In genomic region chr2:39401319-39401718, GRCh38 we compare ENCODE assay signal across 26 cellular contexts.
"Had no signal": no experiment of that assay in that cellular context is flagged by ENCODE, and none has a peak within 500 bp of the region (broad histone marks: within the 10 kb centered on the region; RNA-seq: fewer than 3 reads in every experiment).

No MANE protein-coding gene starts in this region.

- H3K4me3 Mint-ChIP-seq: activated B cell treated with CpG ODN at 0.5 μM for 24 hours; activated CD4-positive, alpha-beta T cell treated with anti-CD3 and anti-CD28 coated beads for 36 hours; activated naive CD8-positive, alpha-beta T cell treated with anti-CD3 and anti-CD28 coated beads, Interleukin-2, amount 10 ng/mL, durations not matched to agents 7 days and 5 days; activated T-cell treated with anti-CD3 and anti-CD28 coated beads, Interleukin-2, amount 50 U/mL, for 4 hours had no signal

- H3K4me3 ChIP-seq: left lung, lung, sigmoid colon, thoracic aorta, upper lobe of right lung had no signal

- H3K9me3 Mint-ChIP-seq: activated B cell treated with CpG ODN at 0.5 μM for 24 hours; activated naive CD8-positive, alpha-beta T cell treated with anti-CD3 and anti-CD28 coated beads, Interleukin-2, amount 10 ng/mL, durations not matched to agents 7 days and 5 days; activated T-cell treated with anti-CD3 and anti-CD28 coated beads, Interleukin-2, amount 50 U/mL, for 4 hours; activated T-helper 2 cell treated with anti-CD3 and anti-CD28 coated beads, Interferon-gamma antibody, Interleukin-2, Interleukin-4, amounts not matched to agents 10 μg/mL and 5 μg/mL and 100 μg/mL, durations not matched to agents 14 hours and 24 hours and 36 hours; naive thymus-derived CD8-positive, alpha-beta T cell; T-cell had no signal

- H3K27ac Mint-ChIP-seq: activated B cell treated with CpG ODN at 0.5 μM for 24 hours; activated CD4-positive, alpha-beta T cell treated with anti-CD3 and anti-CD28 coated beads for 36 hours; activated naive CD8-positive, alpha-beta T cell treated with anti-CD3 and anti-CD28 coated beads, Interleukin-2, amount 10 ng/mL, durations not matched to agents 7 days and 5 days; activated T-helper 2 cell treated with anti-CD3 and anti-CD28 coated beads, Interferon-gamma antibody, Interleukin-2, Interleukin-4, amounts not matched to agents 10 μg/mL and 5 μg/mL and 100 μg/mL, durations not matched to agents 14 hours and 24 hours and 36 hours; T-cell had no signal

- ATAC-seq: activated CD4-positive, alpha-beta T cell treated with anti-CD3 and anti-CD28 coated beads for 36 hours; activated T-cell treated with anti-CD3 and anti-CD28 coated beads, Interleukin-2, amount 50 U/mL, for 4 hours; left lung; naive thymus-derived CD8-positive, alpha-beta T cell; T-cell; upper lobe of right lung had no signal

- DNase-seq: activated B cell treated with CpG ODN at 0.5 μM for 24 hours; activated CD4-positive, alpha-beta T cell treated with anti-CD3 and anti-CD28 coated beads for 36 hours; activated CD4-positive, alpha-beta T cell treated with anti-CD3 and anti-CD28 coated beads, Interleukin-2, amount 50 U/mL, for 48 hours; activated CD8-positive, alpha-beta memory T cell treated with anti-CD3 and anti-CD28 coated beads, Interleukin-2, amount 50 U/mL, for 48 hours; activated naive CD4-positive, alpha-beta T cell treated with Interleukin-2 at 50 U/mL for 16 hours; activated naive CD8-positive, alpha-beta T cell treated with anti-CD3 and anti-CD28 coated beads, Interleukin-2, amount 10 ng/mL, durations not matched to agents 7 days and 5 days; activated T-cell treated with anti-CD3 and anti-CD28 coated beads, Interleukin-2, amount 50 U/mL, for 4 hours; amniotic stem cell; cortex of kidney; erythroblast; foreskin fibroblast; kidney; left lung; naive thymus-derived CD8-positive, alpha-beta T cell; sigmoid colon; stimulated activated CD4-positive, alpha-beta T cell treated with anti-CD3 and anti-CD28 coated beads, Interleukin-2, amount 100 ng/mL, for 48 hours; stimulated activated CD8-positive, alpha-beta memory T cell treated with anti-CD3 and anti-CD28 coated beads, Interleukin-4, amount 100 ng/mL, for 48 hours; stimulated activated naive CD4-positive, alpha-beta T cell; T-cell; upper lobe of right lung had no signal

- H3K27me3 ChIP-seq: left lung, neutrophil, sigmoid colon, upper lobe of right lung had no signal

- FAIRE-seq: bronchial epithelial cell, endometrium, kidney had no signal

- H3K27me3 Mint-ChIP-seq: activated B cell treated with CpG ODN at 0.5 μM for 24 hours; activated CD4-positive, alpha-beta T cell treated with anti-CD3 and anti-CD28 coated beads for 36 hours; activated naive CD8-positive, alpha-beta T cell treated with anti-CD3 and anti-CD28 coated beads, Interleukin-2, amount 10 ng/mL, durations not matched to agents 7 days and 5 days; naive thymus-derived CD8-positive, alpha-beta T cell; T-cell had no signal

- H3K27ac ChIP-seq: left lung, neutrophil, thoracic aorta, upper lobe of right lung had no signal

- H3K36me3 ChIP-seq: left lung, neutrophil, sigmoid colon, thoracic aorta, upper lobe of right lung had no signal

- H3K9me3 ChIP-seq: left lung, neutrophil, sigmoid colon, thoracic aorta, upper lobe of right lung had no signal
